Comparison of ENCODE assay signal across 9 cellular contexts in genomic region chr18:67525328-67526110, GRCh38. TPM values are rescaled to one million over a fixed set of nuclear protein-coding genes. Genes with fewer than 3 reads are reported as not detected.
DNase-seq lines count a peak whose midpoint lies in the region; ATAC-seq and TF ChIP-seq lines count a peak whose summit lies in the region.
"Had no signal": no experiment of that assay in that cellular context is flagged by ENCODE, and none has a peak within 500 bp of the region (broad histone marks: within the 10 kb centered on the region; RNA-seq: fewer than 3 reads in every experiment).

No MANE protein-coding gene starts in this region.

- peak; percentile 34 for DNase-seq in COLO829 (ENCODE audit: low spot score)
- peak; percentile 8 for DNase-seq in SW480 (ENCODE audit: low spot score)
- peak; percentile 49 to 74 (median 62) for DNase-seq in ovary
- no peak for DNase-seq in GF-D8 (lab: John Stamatoyannopoulos, UW)

- intact Hi-C loops in ovary (cut with DNase I): no loop called here

- H3K9me3 ChIP-seq in gastroesophageal sphincter (no peaks in the 10 kb centered on the region), ovary (no peaks in the 10 kb centered on the region)

- TF ChIP-seq POLR2A in gastroesophageal sphincter (IDR thresholded peaks at IDR 0.05): no peak
- no peak for TF ChIP-seq POLR2A in ovary (IDR thresholded peaks at IDR 0.05)

- no peak overlapping the region for H3K4me3 ChIP-seq in gastroesophageal sphincter
- no peak overlapping the region for H3K4me3 ChIP-seq in ovary
- H3K4me3 ChIP-seq: K562 had no signal

- peaks cover 13 to 34% (median 14%) of the 10 kb centered on the region in 3 donors for H3K4me1 ChIP-seq in gastroesophageal sphincter
- peaks cover 1% of the 10 kb centered on the region for H3K4me1 ChIP-seq in ovary (ENCODE audit: insufficient read depth)

- H3K27ac ChIP-seq in gastroesophageal sphincter (peak overlapping the region; percentile 67 to 86 (median 72)), ovary (no peak overlapping the region)

- peak; percentile 86 for ATAC-seq in gastroesophageal sphincter
- no peak for ATAC-seq in GM21619 (IDR thresholded peaks at IDR 0.05; ENCODE audit: unreplicated experiment)
- ATAC-seq in HG02642 (IDR thresholded peaks at IDR 0.05; ENCODE audit: poor library complexity, unreplicated experiment): no peak
- no peak for ATAC-seq in GM18909 (IDR thresholded peaks at IDR 0.05; ENCODE audit: poor library complexity, unreplicated experiment)
- ATAC-seq: K562 had no signal

- TF ChIP-seq CTCF in gastroesophageal sphincter (IDR thresholded peaks at IDR 0.05) (no peak), ovary (IDR thresholded peaks at IDR 0.05) (no peak)

- TF ChIP-seq EP300 in gastroesophageal sphincter (IDR thresholded peaks at IDR 0.05): no peak
- no peak for TF ChIP-seq EP300 in ovary (IDR thresholded peaks at IDR 0.05)

- 15 to 21% methylated on average over 3 of the region's 3 CpGs for WGBS in gastroesophageal sphincter (ENCODE audit: low coverage in 1 of 2), 2 donors
- 15 to 42% (median 26%) methylated on average over 3 of the region's 3 CpGs for WGBS in ovary, 3 donors

- no peaks in the 10 kb centered on the region for H3K27me3 ChIP-seq in gastroesophageal sphincter
- no peaks in the 10 kb centered on the region for H3K27me3 ChIP-seq in ovary

- no peaks in the 10 kb centered on the region for H3K36me3 ChIP-seq in gastroesophageal sphincter
- H3K36me3 ChIP-seq in ovary: no peaks in the 10 kb centered on the region

RNA-seq across cellular contexts. Expression of gene DSEL, which starts 9.0 kb away (rescaled TPM):
- total RNA-seq in gastroesophageal sphincter (10 to 100 TPM in 2 of 4 donors, 1 to 10 TPM in 2; 8.9 to 10.9 (median 9.7) TPM), ovary (10 to 100 TPM in 2 of 7 donors, 1 to 10 TPM in 5; 5.5 to 11.0 (median 9.1) TPM)
- 1 to 10 TPM; 3.1 to 7.6 TPM for polyA plus RNA-seq in ovary

Comparison
In these comparisons a context has a peak if more than half of its experiments do, and no peak if none do; other contexts are left out.
1. H3K27ac ChIP-seq: peak in gastroesophageal sphincter (4 of 4); none in ovary (0 of 2).